29 cellular contexts compared by ENCODE assay signal in the genomic region with DNA sequence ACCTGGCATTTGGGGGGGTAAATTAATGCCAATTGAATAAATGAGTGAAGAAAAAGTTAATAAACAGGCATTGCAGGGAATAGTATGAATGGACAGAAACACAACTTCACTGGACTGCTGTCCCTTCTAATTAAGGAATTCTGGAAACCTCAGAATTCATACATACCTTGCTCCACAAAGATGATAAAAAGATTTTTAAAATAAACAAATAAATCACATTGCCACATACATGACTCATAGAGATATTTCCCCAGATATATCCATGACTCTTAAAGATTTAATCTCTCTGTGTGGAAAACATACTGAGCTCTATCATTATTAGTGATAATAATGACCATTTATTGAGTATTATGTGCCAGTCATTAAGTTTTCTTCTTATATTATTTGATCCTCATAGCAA.
A peak's percentile ranks its signal among the peaks of the same experiment; 100 is the strongest.
DNase-seq lines count a peak whose midpoint lies in the region; ATAC-seq and TF ChIP-seq lines count a peak whose summit lies in the region.
"Had no signal": no experiment of that assay in that cellular context is flagged by ENCODE, and none has a peak within 500 bp of the region (broad histone marks: within the 10 kb centered on the region; RNA-seq: fewer than 3 reads in every experiment).

No MANE protein-coding gene starts in this region.

- peaks cover 9% of the 10 kb centered on the region for H3K4me1 ChIP-seq in foreskin keratinocyte
- H3K4me1 ChIP-seq: BLaER1, esophagus muscularis mucosa, stomach, thyroid gland had no signal

- peak overlapping the region; percentile 83 for H3K27ac ChIP-seq in brain microvascular endothelial cell
- peak overlapping the region; percentile 49 for H3K27ac ChIP-seq in foreskin keratinocyte
- H3K27ac ChIP-seq: BLaER1, cardiac muscle cell, esophagus muscularis mucosa, HL-60, SJCRH30, stomach, thyroid gland had no signal

- H3K36me3 ChIP-seq in brain microvascular endothelial cell (replicated peaks) = no peaks in the 10 kb centered on the region
- H3K36me3 ChIP-seq: BLaER1, cardiac muscle cell, esophagus muscularis mucosa, SJCRH30, stomach, thyroid gland had no signal

- H3K4me3 ChIP-seq in brain microvascular endothelial cell (ENCODE audit: low read depth, low read length) = no peak overlapping the region
- H3K4me3 ChIP-seq: BLaER1, cardiac muscle cell, esophagus muscularis mucosa, SJCRH30, stomach, thyroid gland had no signal

- DNase-seq in EH (ENCODE audit: low read depth) (peak; percentile 24), HPDE6-E6E7 (ENCODE audit: extremely low spot score) (peak; percentile 5), brain microvascular endothelial cell (no peak), foreskin keratinocyte (no peak), SKM-1 (lab: John Stamatoyannopoulos, UW; ENCODE audit: unreplicated experiment) (no peak), AG08395 (ENCODE audit: low spot score) (no peak)
- DNase-seq: ACHN; activated CD4-positive, CD25-positive, alpha-beta regulatory T cell; activated CD8-positive, alpha-beta memory T cell treated with anti-CD3 and anti-CD28 coated beads, Interleukin-2, amount 10 ng/mL, durations not matched to agents 7 days and 5 days; activated naive CD4-positive, alpha-beta T cell; activated T-cell treated with anti-CD3 and anti-CD28 coated beads, Interleukin-2, amount 50 U/mL, for 48 hours; amygdala; DMS153; islet precursor cell; left ventricle myocardium superior; naive B cell; NCI-H1092; NCI-H187; NCI-H526 treated with DMSO at 0.1 percent for 48 hours; SJCRH30; stomach; thyroid gland had no signal

- no peak for TF ChIP-seq CTCF in brain microvascular endothelial cell (IDR thresholded peaks at IDR 0.05; ENCODE audit: low read depth, low read length, missing control alignments)
- TF ChIP-seq CTCF in foreskin keratinocyte (conservative IDR thresholded peaks at IDR 0.05) = no peak

- no peaks in the 10 kb centered on the region for H3K27me3 ChIP-seq in brain microvascular endothelial cell (replicated peaks)
- no peaks in the 10 kb centered on the region for H3K27me3 ChIP-seq in foreskin keratinocyte
- H3K27me3 ChIP-seq: BLaER1, cardiac muscle cell, esophagus muscularis mucosa, SJCRH30, stomach, thyroid gland had no signal

- ATAC-seq in foreskin keratinocyte = peak; percentile 75
- no peak for ATAC-seq in HG03196 (IDR thresholded peaks at IDR 0.05; ENCODE audit: unreplicated experiment)
- ATAC-seq in GM21825 (IDR thresholded peaks at IDR 0.05; ENCODE audit: unreplicated experiment) = no peak
- ATAC-seq: activated CD8-positive, alpha-beta memory T cell treated with anti-CD3 and anti-CD28 coated beads, Interleukin-2, amount 10 ng/mL, durations not matched to agents 7 days and 5 days; HepG2; left ventricle myocardium superior had no signal

- in situ Hi-C loops in brain microvascular endothelial cell (cut with HindIII; ENCODE audit: low pct_ligation_motif_present, low sequenced_read_pairs) = no loop called here

Comparison
In these comparisons a context has a peak if more than half of its experiments do, and no peak if none do; other contexts are left out.
1. DNase-seq: peak in EH (single experiment) and HPDE6-E6E7 (single experiment); none in brain microvascular endothelial cell (single experiment), foreskin keratinocyte (0 of 2), SKM-1 (single experiment) and AG08395 (single experiment).